In genomic region chr3:38476157-38476756, GRCh38 we compare ENCODE assay signal across 23 cellular contexts.
"Had no signal": no experiment of that assay in that cellular context is flagged by ENCODE, and none has a peak within 500 bp of the region (broad histone marks: within the 10 kb centered on the region; RNA-seq: fewer than 3 reads in every experiment).

No MANE protein-coding gene starts in this region.

- H3K4me3 Mint-ChIP-seq: activated naive CD4-positive, alpha-beta T cell treated with anti-CD3 and anti-CD28 coated beads, Interleukin-2, amount 10 ng/mL, durations not matched to agents 7 days and 5 days; activated naive CD8-positive, alpha-beta T cell treated with anti-CD3 and anti-CD28 coated beads, Interleukin-2, amount 50 U/mL, for 24 hours; activated T-helper 1 cell treated with anti-CD3 and anti-CD28 coated beads, Interleukin-12 subunit alpha, Interleukin-12 subunit beta, Interleukin-2, Interleukin-4 antibody, amounts not matched to agents 30 ng/mL and 10 ng/mL and 1 ng/mL, durations not matched to agents 14 hours and 24 hours and 36 hours; neural crest cell had no signal

- H3K9me3 ChIP-seq: breast epithelium, esophagus squamous epithelium, heart right ventricle, spleen, testis, transverse colon had no signal

- H3K27me3 ChIP-seq: breast epithelium, esophagus squamous epithelium, heart right ventricle, spleen, testis, transverse colon had no signal

- ATAC-seq: activated naive CD8-positive, alpha-beta T cell treated with anti-CD3 and anti-CD28 coated beads, Interleukin-2, amount 50 U/mL, for 24 hours; heart right ventricle; naive thymus-derived CD4-positive, alpha-beta T cell; right cardiac atrium; stimulated activated naive CD8-positive, alpha-beta T cell treated with anti-CD3 and anti-CD28 coated beads, Interleukin-15, Interleukin-2, amounts not matched to agents 100 U/mL and 50 U/mL, for 24 hours had no signal

- DNase-seq: activated CD4-positive, alpha-beta T cell treated with anti-CD3 and anti-CD28 coated beads for 4 hours; activated CD4-positive, alpha-beta T cell treated with anti-CD3 and anti-CD28 coated beads, Interleukin-2, amount 50 U/mL, for 4 hours; activated CD8-positive, alpha-beta memory T cell treated with anti-CD3 and anti-CD28 coated beads, Interleukin-2, amount 50 U/mL, for 4 hours; activated gamma-delta T cell; activated naive CD4-positive, alpha-beta T cell treated with anti-CD3 and anti-CD28 coated beads, Interleukin-2, amount 10 ng/mL, durations not matched to agents 7 days and 5 days; activated naive CD8-positive, alpha-beta T cell treated with anti-CD3 and anti-CD28 coated beads, Interleukin-2, amount 50 U/mL, for 24 hours; activated T-cell treated with anti-CD3 and anti-CD28 coated beads, Interleukin-2, amount 50 U/mL, for 1 hour; amygdala; central memory CD4-positive, alpha-beta T cell; esophagus squamous epithelium; foreskin melanocyte; heart right ventricle; midbrain; naive thymus-derived CD4-positive, alpha-beta T cell; nucleus accumbens; right cardiac atrium; stimulated activated naive CD8-positive, alpha-beta T cell treated with anti-CD3 and anti-CD28 coated beads, Interleukin-15, Interleukin-2, amounts not matched to agents 100 U/mL and 50 U/mL, for 24 hours; testis; transverse colon had no signal

- H3K4me3 ChIP-seq: breast epithelium, esophagus squamous epithelium, heart right ventricle, spleen, testis, transverse colon had no signal

- H3K9me3 Mint-ChIP-seq: activated naive CD4-positive, alpha-beta T cell treated with anti-CD3 and anti-CD28 coated beads, Interleukin-2, amount 10 ng/mL, durations not matched to agents 7 days and 5 days; activated naive CD8-positive, alpha-beta T cell treated with anti-CD3 and anti-CD28 coated beads, Interleukin-2, amount 50 U/mL, for 24 hours; activated T-helper 1 cell treated with anti-CD3 and anti-CD28 coated beads, Interleukin-12 subunit alpha, Interleukin-12 subunit beta, Interleukin-2, Interleukin-4 antibody, amounts not matched to agents 30 ng/mL and 10 ng/mL and 1 ng/mL, durations not matched to agents 14 hours and 24 hours and 36 hours had no signal

- H3K4me1 Mint-ChIP-seq: activated naive CD4-positive, alpha-beta T cell treated with anti-CD3 and anti-CD28 coated beads, Interleukin-2, amount 10 ng/mL, durations not matched to agents 7 days and 5 days had no signal

- H3K27ac ChIP-seq: breast epithelium, esophagus squamous epithelium, heart right ventricle, spleen, testis, transverse colon had no signal

- H3K27me3 Mint-ChIP-seq: activated naive CD4-positive, alpha-beta T cell treated with anti-CD3 and anti-CD28 coated beads, Interleukin-2, amount 10 ng/mL, durations not matched to agents 7 days and 5 days; activated naive CD8-positive, alpha-beta T cell treated with anti-CD3 and anti-CD28 coated beads, Interleukin-2, amount 50 U/mL, for 24 hours; naive thymus-derived CD4-positive, alpha-beta T cell had no signal

- H3K27ac Mint-ChIP-seq: activated naive CD4-positive, alpha-beta T cell treated with anti-CD3 and anti-CD28 coated beads, Interleukin-2, amount 10 ng/mL, durations not matched to agents 7 days and 5 days; activated naive CD8-positive, alpha-beta T cell treated with anti-CD3 and anti-CD28 coated beads, Interleukin-2, amount 50 U/mL, for 24 hours; activated T-helper 1 cell treated with anti-CD3 and anti-CD28 coated beads, Interleukin-12 subunit alpha, Interleukin-12 subunit beta, Interleukin-2, Interleukin-4 antibody, amounts not matched to agents 30 ng/mL and 10 ng/mL and 1 ng/mL, durations not matched to agents 14 hours and 24 hours and 36 hours had no signal
